In the genomic region with DNA sequence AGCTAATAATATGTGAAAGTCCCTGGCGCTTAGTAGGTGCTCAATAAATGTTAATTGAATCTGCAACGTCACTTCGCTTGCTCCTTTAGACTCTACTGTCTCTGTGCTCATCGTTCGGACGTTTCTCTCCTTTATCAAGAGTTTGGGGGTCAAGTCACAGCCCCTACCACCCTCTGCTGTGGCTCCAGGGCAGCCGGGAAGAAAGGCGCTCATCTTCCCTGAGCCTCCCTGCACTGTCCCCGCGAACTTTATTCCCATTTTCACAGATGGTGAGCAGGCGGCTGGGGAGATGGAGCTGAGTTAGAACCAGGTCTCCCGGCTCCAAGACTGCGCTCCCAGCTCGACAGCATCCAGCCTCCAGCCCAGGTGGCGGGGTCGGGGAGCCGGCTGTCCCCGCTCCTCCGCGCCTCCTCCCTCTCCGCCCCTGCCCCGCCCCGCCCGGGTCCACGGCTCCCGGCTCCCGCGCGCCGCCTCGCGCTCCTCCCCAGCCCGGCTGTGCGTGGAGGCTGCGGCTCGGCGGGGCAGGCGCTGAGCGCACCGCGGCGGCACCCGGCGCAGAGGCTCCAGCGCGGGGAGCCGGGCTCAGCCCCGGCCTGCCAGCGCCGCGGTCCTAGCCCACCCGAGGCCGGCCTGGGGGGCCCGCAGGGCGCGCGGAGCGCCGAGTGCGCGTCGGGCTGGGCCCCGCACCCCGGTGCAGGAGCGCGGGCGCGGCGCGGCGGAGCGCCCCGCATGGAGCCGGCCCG, we compare ENCODE assay signal across 1 cellular context.
TF ChIP-seq lines count a peak whose summit lies in the region.

A gene (plus strand): TSS at position 487 of the 743 bp plus-strand sequence. CDS start 243 bp downstream, at position 730.

TF ChIP-seq in HEK293, 187 proteins besides CTCF, POLR2A, EP300 and RAD21 (continued from another document):
- TF ChIP-seq, protein P1, sequence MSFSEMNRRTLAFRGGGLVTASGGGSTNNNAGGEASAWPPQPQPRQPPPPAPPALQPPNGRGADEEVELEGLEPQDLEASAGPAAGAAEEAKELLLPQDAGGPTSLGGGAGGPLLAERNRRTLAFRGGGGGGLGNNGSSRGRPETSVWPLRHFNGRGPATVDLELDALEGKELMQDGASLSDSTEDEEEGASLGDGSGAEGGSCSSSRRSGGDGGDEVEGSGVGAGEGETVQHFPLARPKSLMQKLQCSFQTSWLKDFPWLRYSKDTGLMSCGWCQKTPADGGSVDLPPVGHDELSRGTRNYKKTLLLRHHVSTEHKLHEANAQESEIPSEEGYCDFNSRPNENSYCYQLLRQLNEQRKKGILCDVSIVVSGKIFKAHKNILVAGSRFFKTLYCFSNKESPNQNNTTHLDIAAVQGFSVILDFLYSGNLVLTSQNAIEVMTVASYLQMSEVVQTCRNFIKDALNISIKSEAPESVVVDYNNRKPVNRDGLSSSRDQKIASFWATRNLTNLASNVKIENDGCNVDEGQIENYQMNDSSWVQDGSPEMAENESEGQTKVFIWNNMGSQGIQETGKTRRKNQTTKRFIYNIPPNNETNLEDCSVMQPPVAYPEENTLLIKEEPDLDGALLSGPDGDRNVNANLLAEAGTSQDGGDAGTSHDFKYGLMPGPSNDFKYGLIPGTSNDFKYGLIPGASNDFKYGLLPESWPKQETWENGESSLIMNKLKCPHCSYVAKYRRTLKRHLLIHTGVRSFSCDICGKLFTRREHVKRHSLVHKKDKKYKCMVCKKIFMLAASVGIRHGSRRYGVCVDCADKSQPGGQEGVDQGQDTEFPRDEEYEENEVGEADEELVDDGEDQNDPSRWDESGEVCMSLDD (tag by site-specific recombination; IDR thresholded peaks at IDR 0.05): no peak
- TF ChIP-seq ZNF354C (tag by site-specific recombination; IDR thresholded peaks at IDR 0.05; ENCODE audit: borderline replicate concordance, low read depth) (no peak), ZNF202 (tag by site-specific recombination; IDR thresholded peaks at IDR 0.05; ENCODE audit: borderline replicate concordance) (no peak), ZNF341 (tag by site-specific recombination; IDR thresholded peaks at IDR 0.05; ENCODE audit: low read depth) (peak; percentile 60), ZNF48 (tag by site-specific recombination; IDR thresholded peaks at IDR 0.05) (no peak), ZNF175 (tag by site-specific recombination; IDR thresholded peaks at IDR 0.05) (no peak), REPIN1 (tag by site-specific recombination; IDR thresholded peaks at IDR 0.05; ENCODE audit: low read depth) (no peak), ZNF394 (tag by site-specific recombination; IDR thresholded peaks at IDR 0.05; ENCODE audit: borderline replicate concordance) (no peak), BCL11B (tag by site-specific recombination; IDR thresholded peaks at IDR 0.05; ENCODE audit: low read depth) (no peak), ZNF10 (tag by site-specific recombination; IDR thresholded peaks at IDR 0.05) (no peak), ZNF561 (tag by site-specific recombination; IDR thresholded peaks at IDR 0.05; ENCODE audit: borderline replicate concordance) (no peak), HOXA7 (CRISPR knock-in tag; IDR thresholded peaks at IDR 0.05; ENCODE audit: borderline replicate concordance) (no peak), FEZF1 (tag by site-specific recombination; IDR thresholded peaks at IDR 0.05) (no peak), ZNF24 (tag by site-specific recombination; IDR thresholded peaks at IDR 0.05) (no peak), ZXDB (tag by site-specific recombination; IDR thresholded peaks at IDR 0.05) (no peak)
- TF ChIP-seq, protein P2, sequence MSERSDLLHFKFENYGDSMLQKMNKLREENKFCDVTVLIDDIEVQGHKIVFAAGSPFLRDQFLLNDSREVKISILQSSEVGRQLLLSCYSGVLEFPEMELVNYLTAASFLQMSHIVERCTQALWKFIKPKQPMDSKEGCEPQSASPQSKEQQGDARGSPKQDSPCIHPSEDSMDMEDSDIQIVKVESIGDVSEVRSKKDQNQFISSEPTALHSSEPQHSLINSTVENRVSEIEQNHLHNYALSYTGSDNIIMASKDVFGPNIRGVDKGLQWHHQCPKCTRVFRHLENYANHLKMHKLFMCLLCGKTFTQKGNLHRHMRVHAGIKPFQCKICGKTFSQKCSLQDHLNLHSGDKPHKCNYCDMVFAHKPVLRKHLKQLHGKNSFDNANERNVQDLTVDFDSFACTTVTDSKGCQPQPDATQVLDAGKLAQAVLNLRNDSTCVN (tag by site-specific recombination; optimal IDR thresholded peaks at IDR 0.05): peak; percentile 26
- TF ChIP-seq, protein P3, sequence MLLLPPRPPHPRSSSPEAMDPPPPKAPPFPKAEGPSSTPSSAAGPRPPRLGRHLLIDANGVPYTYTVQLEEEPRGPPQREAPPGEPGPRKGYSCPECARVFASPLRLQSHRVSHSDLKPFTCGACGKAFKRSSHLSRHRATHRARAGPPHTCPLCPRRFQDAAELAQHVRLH (tag by site-specific recombination; IDR thresholded peaks at IDR 0.05): no peak
- TF ChIP-seq, protein P4, sequence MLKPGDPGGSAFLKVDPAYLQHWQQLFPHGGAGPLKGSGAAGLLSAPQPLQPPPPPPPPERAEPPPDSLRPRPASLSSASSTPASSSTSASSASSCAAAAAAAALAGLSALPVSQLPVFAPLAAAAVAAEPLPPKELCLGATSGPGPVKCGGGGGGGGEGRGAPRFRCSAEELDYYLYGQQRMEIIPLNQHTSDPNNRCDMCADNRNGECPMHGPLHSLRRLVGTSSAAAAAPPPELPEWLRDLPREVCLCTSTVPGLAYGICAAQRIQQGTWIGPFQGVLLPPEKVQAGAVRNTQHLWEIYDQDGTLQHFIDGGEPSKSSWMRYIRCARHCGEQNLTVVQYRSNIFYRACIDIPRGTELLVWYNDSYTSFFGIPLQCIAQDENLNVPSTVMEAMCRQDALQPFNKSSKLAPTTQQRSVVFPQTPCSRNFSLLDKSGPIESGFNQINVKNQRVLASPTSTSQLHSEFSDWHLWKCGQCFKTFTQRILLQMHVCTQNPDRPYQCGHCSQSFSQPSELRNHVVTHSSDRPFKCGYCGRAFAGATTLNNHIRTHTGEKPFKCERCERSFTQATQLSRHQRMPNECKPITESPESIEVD (tag by site-specific recombination; IDR thresholded peaks at IDR 0.05): no peak
- TF ChIP-seq, protein P5, sequence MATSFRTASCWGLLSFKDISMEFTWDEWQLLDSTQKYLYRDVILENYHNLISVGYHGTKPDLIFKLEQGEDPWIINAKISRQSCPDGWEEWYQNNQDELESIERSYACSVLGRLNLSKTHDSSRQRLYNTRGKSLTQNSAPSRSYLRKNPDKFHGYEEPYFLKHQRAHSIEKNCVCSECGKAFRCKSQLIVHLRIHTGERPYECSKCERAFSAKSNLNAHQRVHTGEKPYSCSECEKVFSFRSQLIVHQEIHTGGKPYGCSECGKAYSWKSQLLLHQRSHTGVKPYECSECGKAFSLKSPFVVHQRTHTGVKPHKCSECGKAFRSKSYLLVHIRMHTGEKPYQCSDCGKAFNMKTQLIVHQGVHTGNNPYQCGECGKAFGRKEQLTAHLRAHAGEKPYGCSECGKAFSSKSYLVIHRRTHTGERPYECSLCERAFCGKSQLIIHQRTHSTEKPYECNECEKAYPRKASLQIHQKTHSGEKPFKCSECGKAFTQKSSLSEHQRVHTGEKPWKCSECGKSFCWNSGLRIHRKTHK (tag by site-specific recombination; IDR thresholded peaks at IDR 0.05): no peak
- TF ChIP-seq, protein P6, sequence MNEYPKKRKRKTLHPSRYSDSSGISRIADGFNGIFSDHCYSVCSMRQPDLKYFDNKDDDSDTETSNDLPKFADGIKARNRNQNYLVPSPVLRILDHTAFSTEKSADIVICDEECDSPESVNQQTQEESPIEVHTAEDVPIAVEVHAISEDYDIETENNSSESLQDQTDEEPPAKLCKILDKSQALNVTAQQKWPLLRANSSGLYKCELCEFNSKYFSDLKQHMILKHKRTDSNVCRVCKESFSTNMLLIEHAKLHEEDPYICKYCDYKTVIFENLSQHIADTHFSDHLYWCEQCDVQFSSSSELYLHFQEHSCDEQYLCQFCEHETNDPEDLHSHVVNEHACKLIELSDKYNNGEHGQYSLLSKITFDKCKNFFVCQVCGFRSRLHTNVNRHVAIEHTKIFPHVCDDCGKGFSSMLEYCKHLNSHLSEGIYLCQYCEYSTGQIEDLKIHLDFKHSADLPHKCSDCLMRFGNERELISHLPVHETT (tag by site-specific recombination; IDR thresholded peaks at IDR 0.05): no peak
